Comparison of ENCODE assay signal across 30 cellular contexts in genomic region chr4:86909540-86909939, GRCh38. TPM values are rescaled to one million over a fixed set of nuclear protein-coding genes. Genes with fewer than 3 reads are reported as not detected.
"Had no signal": no experiment of that assay in that cellular context is flagged by ENCODE, and none has a peak within 500 bp of the region (broad histone marks: within the 10 kb centered on the region; RNA-seq: fewer than 3 reads in every experiment).

No MANE protein-coding gene starts in this region.

- H3K4me3 Mint-ChIP-seq: immature natural killer cell; natural killer cell treated with Interleukin-12 subunit alpha and Interleukin-12 subunit beta and Interleukin-15 and Interleukin-18, amount 100 ng/mL, for 72 hours; neural progenitor cell; stimulated activated memory B cell treated with anti-CD40 and anti-IgM and Interleukin-4, amounts not matched to agents 10 μg/mL and 1 μg/mL and 100 μg/mL, for 72 hours; stimulated activated naive CD8-positive, alpha-beta T cell treated with anti-CD3 and anti-CD28 coated beads, Interleukin-15, Interleukin-2, amounts not matched to agents 100 ng/mL and 50 ng/mL, for 24 hours had no signal

- H3K4me3 ChIP-seq: coronary artery, dorsolateral prefrontal cortex, esophagus muscularis mucosa, gastroesophageal sphincter, lung, neural progenitor cell, prostate gland, right lobe of liver, spleen, tibial artery, upper lobe of left lung, uterus had no signal

- H3K9ac ChIP-seq: neural progenitor cell, parathyroid adenoma had no signal

- H3K27ac Mint-ChIP-seq: natural killer cell treated with Interleukin-12 subunit alpha and Interleukin-12 subunit beta and Interleukin-15 and Interleukin-18, amount 100 ng/mL, for 72 hours; neural progenitor cell; stimulated activated memory B cell treated with anti-CD40 and anti-IgM and Interleukin-4, amounts not matched to agents 10 μg/mL and 1 μg/mL and 100 μg/mL, for 72 hours; stimulated activated naive CD8-positive, alpha-beta T cell treated with anti-CD3 and anti-CD28 coated beads, Interleukin-15, Interleukin-2, amounts not matched to agents 100 ng/mL and 50 ng/mL, for 24 hours had no signal

- DNase-seq: dorsolateral prefrontal cortex; effector CD8-positive, alpha-beta T cell; foreskin fibroblast; glutamatergic neuron; immature natural killer cell; kidney; left cardiac atrium; left ventricle myocardium superior; mesenchymal stem cell; midbrain; occipital lobe; right lobe of liver; spleen; stimulated activated CD4-positive, alpha-beta T cell treated with anti-CD3 and anti-CD28 coated beads, Interleukin-15, amount 100 ng/mL, for 24 hours; stimulated activated CD4-positive, alpha-beta T cell treated with anti-CD3 and anti-CD28 coated beads, Interleukin-1b, Interleukin-23, amount 100 ng/mL, for 48 hours; stimulated activated CD4-positive, alpha-beta T cell treated with anti-CD3 and anti-CD28 coated beads, Interleukin-4, amount 100 ng/mL, for 24 hours; tibial artery; upper lobe of left lung; uterus had no signal

- H3K27me3 Mint-ChIP-seq: natural killer cell treated with Interleukin-12 subunit alpha and Interleukin-12 subunit beta and Interleukin-15 and Interleukin-18, amount 100 ng/mL, for 72 hours; stimulated activated naive CD8-positive, alpha-beta T cell treated with anti-CD3 and anti-CD28 coated beads, Interleukin-15, Interleukin-2, amounts not matched to agents 100 ng/mL and 50 ng/mL, for 24 hours had no signal

- H3K27me3 ChIP-seq: dorsolateral prefrontal cortex, esophagus muscularis mucosa, gastroesophageal sphincter, neural progenitor cell, right lobe of liver, tibial artery, upper lobe of left lung, uterus had no signal

- H3K9me3 ChIP-seq: esophagus muscularis mucosa, gastroesophageal sphincter, prostate gland, right lobe of liver, spleen, tibial artery, upper lobe of left lung, uterus had no signal

- H3K79me2 ChIP-seq: parathyroid adenoma had no signal

- H3K27ac ChIP-seq: neural progenitor cell, parathyroid adenoma, prostate gland, right lobe of liver had no signal

- H2AFZ ChIP-seq: neural progenitor cell, parathyroid adenoma had no signal

- H3K4me1 ChIP-seq: neural progenitor cell, parathyroid adenoma, prostate gland, uterus had no signal

- H3K36me3 ChIP-seq: gastroesophageal sphincter, neural progenitor cell, prostate gland, right lobe of liver, spleen, upper lobe of left lung, uterus had no signal

- H3K9me3 Mint-ChIP-seq: immature natural killer cell; natural killer cell treated with Interleukin-12 subunit alpha and Interleukin-12 subunit beta and Interleukin-15 and Interleukin-18, amount 100 ng/mL, for 72 hours; neural progenitor cell; stimulated activated memory B cell treated with anti-CD40 and anti-IgM and Interleukin-4, amounts not matched to agents 10 μg/mL and 1 μg/mL and 100 μg/mL, for 72 hours; stimulated activated naive CD8-positive, alpha-beta T cell treated with anti-CD3 and anti-CD28 coated beads, Interleukin-15, Interleukin-2, amounts not matched to agents 100 ng/mL and 50 ng/mL, for 24 hours had no signal

- ATAC-seq: gastroesophageal sphincter; natural killer cell treated with Interleukin-12 subunit alpha and Interleukin-12 subunit beta and Interleukin-15 and Interleukin-18, amount 100 ng/mL, for 72 hours; stimulated activated memory B cell treated with anti-CD40 and anti-IgM and Interleukin-4, amounts not matched to agents 10 μg/mL and 1 μg/mL and 100 μg/mL, for 72 hours had no signal

- H3K4me2 ChIP-seq: neural progenitor cell had no signal

RNA-seq across cellular contexts. Expression of gene C4orf36, which starts 17.3 kb away (rescaled TPM):
- total RNA-seq: gastroesophageal sphincter; natural killer cell treated with Interleukin-12 subunit alpha and Interleukin-12 subunit beta and Interleukin-15 and Interleukin-18, amount 100 ng/mL, for 72 hours; skeletal muscle tissue had no signal
